9 cellular contexts compared by ENCODE assay signal in the genomic region with DNA sequence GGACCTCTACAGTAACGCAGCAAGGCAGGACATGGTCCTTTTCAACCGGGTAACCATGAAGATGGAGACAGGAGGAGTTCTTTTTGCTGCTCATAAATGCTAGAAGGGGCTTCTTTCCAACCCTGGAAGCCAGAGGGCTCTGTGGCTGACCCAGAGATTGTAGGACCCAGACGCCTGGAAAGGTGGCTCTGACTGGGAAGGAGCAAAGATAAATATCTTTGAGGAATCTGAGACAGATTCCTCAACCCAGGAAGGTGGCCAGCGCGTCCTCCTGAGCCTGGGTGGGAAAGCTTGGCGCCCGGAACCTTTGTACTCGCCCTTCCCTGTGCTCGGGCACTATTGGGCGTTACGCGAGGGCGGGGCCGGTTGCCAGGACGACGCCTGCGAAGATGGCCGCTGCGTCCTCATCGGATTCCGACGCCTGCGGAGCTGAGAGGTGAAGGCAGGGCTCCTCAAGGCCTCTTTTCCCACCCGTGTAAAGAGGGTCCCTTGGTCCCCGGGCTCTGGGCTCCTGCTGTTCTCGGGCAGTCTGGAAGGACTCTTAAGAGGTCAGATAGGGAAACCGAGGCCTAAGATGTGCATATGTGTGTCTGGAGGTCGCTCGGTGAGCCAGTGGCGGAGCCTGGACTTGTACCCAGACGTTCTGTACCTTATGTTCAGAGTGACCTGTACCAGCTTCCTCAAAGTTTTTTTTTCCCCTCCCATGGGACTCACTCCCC. TPM values are rescaled to one million over a fixed set of nuclear protein-coding genes. Genes with fewer than 3 reads are reported as not detected.
DNase-seq lines count a peak whose midpoint lies in the region; FAIRE-seq and TF ChIP-seq lines count a peak whose summit lies in the region.
"Had no signal": no experiment of that assay in that cellular context is flagged by ENCODE, and none has a peak within 500 bp of the region (broad histone marks: within the 10 kb centered on the region; RNA-seq: fewer than 3 reads in every experiment).

A gene (plus strand): TSS at position 365 of the 719 bp plus-strand sequence. CDS start 25 bp downstream, at position 390.

- no peaks in the 10 kb centered on the region for H3K9me3 ChIP-seq in H1 (ENCODE audit: insufficient read depth in 2 of 2, low read depth in 1 of 2, low read length in 1 of 2)

- H2BK5ac ChIP-seq in H1 (ENCODE audit: low read depth, low read length): no peak within 1 kb of the TSS; the same call in 1 of the 2 replicates

- peak within 1 kb of the TSS; percentile 25; the same call in 1 of the 2 replicates for H3K18ac ChIP-seq in H1 (ENCODE audit: extremely low read depth, low read length)

- TF ChIP-seq RAD21 in H1 (IDR thresholded peaks at IDR 0.05 in 1 of 2, conservative IDR thresholded peaks at IDR 0.05 in 1 of 2; ENCODE audit: low read depth in 2 of 2, low read length in 2 of 2): no peak; a peak in 1 of 4 replicates

- H2BK120ac ChIP-seq in H1 (replicated peaks; ENCODE audit: low read depth, low read length): no peak within 1 kb of the TSS

- WGBS in H1 (ENCODE audit: extremely low coverage in 1 of 2, insufficient coverage in 1 of 2, insufficient read length in 1 of 2, insufficient replicate concordance in 2 of 2, low coverage in 1 of 2, low lambda C conversion rate in 2 of 2, missing lambda C conversion rate in 1 of 2), 2 experiments: 9% methylated on average over 31 of the region's 31 CpGs; no CpG with 5 or more reads in 1 of the 2 experiments

- CTCF ChIA-PET in H1 (lab: Charles Lee; ENCODE audit: partially characterized antibody): interaction anchor here (0.6 to 3.3 kb wide), 6 partner anchors 13 to 168 kb away, joined by 3 to 23 read pairs (median 4); a partner anchor contains a TSS

- peaks cover 0 to 1% (median 0%) of the 10 kb centered on the region in 4 experiments; a peak in 1 of 7 replicates for H3K4me1 ChIP-seq in H1 (replicated peaks in 1 of 4; ENCODE audit: control insufficient read depth in 3 of 4, insufficient read depth in 4 of 4, low read length in 3 of 4)

- TF ChIP-seq CTCF in HL-60 (IDR thresholded peaks at IDR 0.05; ENCODE audit: insufficient read depth, low read length): no peak
- TF ChIP-seq CTCF in H1 (IDR thresholded peaks at IDR 0.05; ENCODE audit: control extremely low read depth in 1 of 3, insufficient read depth in 1 of 3, low read depth in 1 of 3, low read length in 3 of 3): no peak

- peaks cover 0 to 3% (median 0%) of the 10 kb centered on the region in 4 experiments; a peak in 3 of 8 replicates for H3K36me3 ChIP-seq in H1 (ENCODE audit: control insufficient read depth in 2 of 4, insufficient read depth in 4 of 4, low read length in 3 of 4)

- H3K56ac ChIP-seq in H1 (replicated peaks; ENCODE audit: insufficient read length, low read depth, low read length): no peak within 1 kb of the TSS

- peak; percentile 60 to 81 for TF ChIP-seq POLR2A in H1 (IDR thresholded peaks at IDR 0.05; ENCODE audit: control extremely low read depth in 1 of 2, low read depth in 2 of 2, low read length in 2 of 2)

- H3K9ac ChIP-seq in H1 (replicated peaks in 1 of 4; ENCODE audit: extremely low read depth in 1 of 4, low read depth in 3 of 4, low read length in 3 of 4): peak within 1 kb of the TSS; percentile 73 to 80 (median 75)

- no peak within 1 kb of the TSS for H2BK20ac ChIP-seq in H1 (ENCODE audit: low read length)

- peaks cover 0 to 3% of the 10 kb centered on the region in 2 experiments for H4K20me1 ChIP-seq in H1 (replicated peaks in 1 of 2; ENCODE audit: control insufficient read depth in 1 of 2, insufficient read depth in 2 of 2, low read length in 2 of 2)

- H3K27me3 ChIP-seq in HL-60 (ENCODE audit: insufficient read depth, poor library complexity, severe bottlenecking): no peaks in the 10 kb centered on the region
- no peaks in the 10 kb centered on the region for H3K27me3 ChIP-seq in H1 (replicated peaks in 1 of 4; ENCODE audit: control insufficient read depth in 3 of 4, extremely low read depth in 1 of 4, insufficient read depth in 3 of 4, low read length in 3 of 4)

- no peaks in the 10 kb centered on the region; the same call in 1 of the 2 replicates for H3K79me1 ChIP-seq in H1 (ENCODE audit: low read depth, low read length)

- no peaks in the 10 kb centered on the region; the same call in 1 of the 2 replicates for H3K23me2 ChIP-seq in H1 (ENCODE audit: low read depth, low read length)

- H3K4me2 ChIP-seq in H1 (ENCODE audit: insufficient read depth in 1 of 2, low read depth in 2 of 2, low read length in 2 of 2): peak within 1 kb of the TSS; percentile 56 to 86

- no peak within 1 kb of the TSS for H3K14ac ChIP-seq in H1 (ENCODE audit: insufficient read length)

- H4K8ac ChIP-seq in H1 (ENCODE audit: extremely low read depth, insufficient read depth, low read length): peak within 1 kb of the TSS; percentile 96; the same call in 1 of the 2 replicates

- TF ChIP-seq EP300 in H1 (IDR thresholded peaks at IDR 0.05; ENCODE audit: borderline replicate concordance in 1 of 2, low read depth in 2 of 2, low read length in 2 of 2): no peak

- DNase-seq in Ammon's horn (ENCODE audit: low spot score) (peak; percentile 88), GM19239 (ENCODE audit: insufficient read length, low spot score) (peak; percentile 91), HL-60 (ENCODE audit: low read depth in 1 of 2, low spot score in 1 of 2) (peak; percentile 58 to 81), NOMO-1 (lab: John Stamatoyannopoulos, UW; ENCODE audit: unreplicated experiment in 2 of 2) (peak; percentile 42 to 59), H1 (ENCODE audit: low read depth in 1 of 2, low spot score in 2 of 2) (peak; percentile 44 to 97), mesenteric fat pad (ENCODE audit: low spot score) (peak; percentile 95)
- peak; percentile 66 to 72 (median 66) for DNase-seq in activated CD8-positive, alpha-beta memory T cell treated with anti-CD3 and anti-CD28 coated beads for 48 hours (ENCODE audit: low read depth in 2 of 3, low spot score in 2 of 3)
- peak; percentile 66 for DNase-seq in stimulated activated CD8-positive, alpha-beta memory T cell treated with anti-CD3 and anti-CD28 coated beads, Interleukin-12 subunit alpha, Interleukin-12 subunit beta, amount 100 ng/mL, for 4 hours (ENCODE audit: low read depth)

- H2AK5ac ChIP-seq in H1 (ENCODE audit: low read depth, low read length): 0 out of 2 replicates have a peak within 1 kb of the TSS, but pooled peaks have one; percentile 14

- H4K5ac ChIP-seq in H1 (ENCODE audit: insufficient read length, low read depth, low read length): no peak within 1 kb of the TSS

- H3K27ac ChIP-seq in HL-60 (replicated peaks) (peak within 1 kb of the TSS; percentile 55), H1 (ENCODE audit: low read depth, low read length) (peak within 1 kb of the TSS; percentile 63)

- H2BK15ac ChIP-seq in H1 (ENCODE audit: low read length): no peak within 1 kb of the TSS

- FAIRE-seq in GM19239 (lab: Jason Lieb, UNC) (peak; percentile 92), H1 (lab: Jason Lieb, UNC) (no peak)
- FAIRE-seq: TTC549 had no signal

- no peak within 1 kb of the TSS for H3K23ac ChIP-seq in H1 (ENCODE audit: insufficient read length)

- no peak within 1 kb of the TSS for H4K91ac ChIP-seq in H1 (replicated peaks; ENCODE audit: insufficient read length, low read length)

- peaks cover 0 to 9% of the 10 kb centered on the region in 2 experiments; a peak in 1 of 4 replicates for H3K79me2 ChIP-seq in H1 (ENCODE audit: control insufficient read depth in 1 of 2, insufficient read depth in 2 of 2, low read length in 2 of 2)

- POLR2A ChIA-PET in H1 (lab: Charles Lee; ENCODE audit: partially characterized antibody): interaction anchor here (0.7 to 3.9 kb wide), 13 partner anchors 10 to 195 kb away, joined by 3 to 26 read pairs (median 5); a partner anchor contains a TSS

- H3K4me3 ChIP-seq in HL-60 (replicated peaks; ENCODE audit: insufficient read depth, low read length) (peak within 1 kb of the TSS; percentile 95), H1 (ENCODE audit: extremely low read depth in 1 of 4, insufficient read depth in 2 of 4, low read depth in 3 of 4, low read length in 4 of 4) (peak within 1 kb of the TSS; percentile 61 to 98 (median 97))

- peak within 1 kb of the TSS; percentile 89 for H2AFZ ChIP-seq in H1 (ENCODE audit: low read length)

- H2BK12ac ChIP-seq in H1 (ENCODE audit: low read depth, low read length): 0 out of 2 replicates have a peak within 1 kb of the TSS, but pooled peaks have one; percentile 1

- no peak within 1 kb of the TSS for H3K4ac ChIP-seq in H1 (replicated peaks; ENCODE audit: insufficient read length, low read depth, low read length)

TF ChIP-seq in H1, 55 proteins besides CTCF, POLR2A, EP300 and RAD21 (continues in another document):
- TF ChIP-seq ASH2L (IDR thresholded peaks at IDR 0.05; ENCODE audit: low read length) (peak; percentile 69), YY1 (IDR thresholded peaks at IDR 0.05; ENCODE audit: low read depth, low read length) (peak; percentile 98), HDAC6 (IDR thresholded peaks at IDR 0.05; ENCODE audit: low read depth, low read length) (no peak), SP2 (IDR thresholded peaks at IDR 0.05; ENCODE audit: low read length) (no peak), CEBPB (IDR thresholded peaks at IDR 0.05; ENCODE audit: low read depth, low read length) (peak; percentile 27; the same call in 1 of the 2 replicates), GABPA (IDR thresholded peaks at IDR 0.05; ENCODE audit: borderline replicate concordance, insufficient read depth, low read length) (peak; percentile 83; the same call in 1 of the 2 replicates), SRF (IDR thresholded peaks at IDR 0.05; ENCODE audit: low read depth, low read length) (peak; percentile 44), TEAD4 (IDR thresholded peaks at IDR 0.05; ENCODE audit: low read depth, low read length) (peak; percentile 69; the same call in 1 of the 2 replicates), SP1 (IDR thresholded peaks at IDR 0.05; ENCODE audit: low read depth, low read length) (peak; percentile 91), CHD2 (IDR thresholded peaks at IDR 0.05; ENCODE audit: low read length) (peak; percentile 63)
- TF ChIP-seq, protein P1, sequence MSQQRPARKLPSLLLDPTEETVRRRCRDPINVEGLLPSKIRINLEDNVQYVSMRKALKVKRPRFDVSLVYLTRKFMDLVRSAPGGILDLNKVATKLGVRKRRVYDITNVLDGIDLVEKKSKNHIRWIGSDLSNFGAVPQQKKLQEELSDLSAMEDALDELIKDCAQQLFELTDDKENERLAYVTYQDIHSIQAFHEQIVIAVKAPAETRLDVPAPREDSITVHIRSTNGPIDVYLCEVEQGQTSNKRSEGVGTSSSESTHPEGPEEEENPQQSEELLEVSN (IDR thresholded peaks at IDR 0.05): peak; percentile 52; the same call in 1 of the 2 replicates

RNA-seq across cellular contexts. Expression of the gene that starts here (rescaled TPM):
- total RNA-seq in H1 (2021; fragmentation: NEBNext Ultra II Directional; extraction: Animal tissue kit (Norgen Biotek cat#: 25700)): 19.1 and 22.1 TPM in 2 replicates
- 19.5 and 33.7 TPM in 2 replicates for polyA plus RNA-seq in H1 (2011; rRNA removed)
- 26.9 TPM for polyA plus RNA-seq in H1 (2011; cell fraction: cytosol; rRNA removed)
- polyA plus RNA-seq in H1 (2011; cell fraction: nucleus; rRNA removed): 59.4 TPM
- polyA plus RNA-seq in H1 (2012, experiment 1 of 2): 18.6 to 24.3 TPM (median 22.4 TPM) in 4 replicates
- 14.7 TPM for polyA plus RNA-seq in H1 (2012, experiment 2 of 2)
- polyA plus RNA-seq in H1 (2013, experiment 1 of 2): 11.0 TPM
- 10.8 TPM for polyA plus RNA-seq in H1 (2013, experiment 2 of 2)
- 23.6 and 31.8 TPM in 2 replicates for polyA minus RNA-seq in H1 (2011; rRNA and poly(A)+ RNA removed)
- 32.1 TPM for polyA minus RNA-seq in H1 (2011; cell fraction: cytosol; rRNA and poly(A)+ RNA removed)
- 30.9 TPM for polyA minus RNA-seq in H1 (2011; cell fraction: nucleus; rRNA and poly(A)+ RNA removed)
- 14.8 TPM for total RNA-seq in mesenteric fat pad

Comparison
In these comparisons a context has a peak if more than half of its experiments do, and no peak if none do; other contexts are left out.
1. Peak in every context shown above with its lines: DNase-seq, H3K4me3 ChIP-seq and H3K27ac ChIP-seq.